Comparison of ENCODE assay signal across 1 cellular context in genomic region chr3:191476053-191476787, GRCh38.
A peak's percentile ranks its signal among the peaks of the same experiment; 100 is the strongest.
TF ChIP-seq lines count a peak whose summit lies in the region.

No MANE protein-coding gene starts in this region.

TF ChIP-seq in K562, 482 proteins besides CTCF, POLR2A, EP300 and RAD21 (continued from another document):
- TF ChIP-seq, protein P1, sequence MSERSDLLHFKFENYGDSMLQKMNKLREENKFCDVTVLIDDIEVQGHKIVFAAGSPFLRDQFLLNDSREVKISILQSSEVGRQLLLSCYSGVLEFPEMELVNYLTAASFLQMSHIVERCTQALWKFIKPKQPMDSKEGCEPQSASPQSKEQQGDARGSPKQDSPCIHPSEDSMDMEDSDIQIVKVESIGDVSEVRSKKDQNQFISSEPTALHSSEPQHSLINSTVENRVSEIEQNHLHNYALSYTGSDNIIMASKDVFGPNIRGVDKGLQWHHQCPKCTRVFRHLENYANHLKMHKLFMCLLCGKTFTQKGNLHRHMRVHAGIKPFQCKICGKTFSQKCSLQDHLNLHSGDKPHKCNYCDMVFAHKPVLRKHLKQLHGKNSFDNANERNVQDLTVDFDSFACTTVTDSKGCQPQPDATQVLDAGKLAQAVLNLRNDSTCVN (CRISPR knock-in tag; IDR thresholded peaks at IDR 0.05): no peak
- TF ChIP-seq PTBP1 (IDR thresholded peaks at IDR 0.05; ENCODE audit: low read depth, low read length): no peak
- peak; percentile 74 for TF ChIP-seq ARID1B (IDR thresholded peaks at IDR 0.05)
- peak; percentile 80 for TF ChIP-seq SMARCA4 (IDR thresholded peaks at IDR 0.05)
- peak; percentile 17 for TF ChIP-seq FOS (IDR thresholded peaks at IDR 0.05; ENCODE audit: extremely low read depth, insufficient read length)
- TF ChIP-seq, protein P2, sequence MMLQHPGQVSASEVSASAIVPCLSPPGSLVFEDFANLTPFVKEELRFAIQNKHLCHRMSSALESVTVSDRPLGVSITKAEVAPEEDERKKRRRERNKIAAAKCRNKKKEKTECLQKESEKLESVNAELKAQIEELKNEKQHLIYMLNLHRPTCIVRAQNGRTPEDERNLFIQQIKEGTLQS (IDR thresholded peaks at IDR 0.05): peak; percentile 65
- TF ChIP-seq, protein P2 (CRISPR knock-in tag; conservative IDR thresholded peaks at IDR 0.05): no peak
- TF ChIP-seq JUND (IDR thresholded peaks at IDR 0.05; ENCODE audit: borderline replicate concordance, low read depth, low read length): peak; percentile 81; the same call in 1 of the 2 replicates
- peak; percentile 66; the same call in 1 of the 3 replicates for TF ChIP-seq JUND (tag; IDR thresholded peaks at IDR 0.05; ENCODE audit: borderline replicate concordance, low read depth, low read length)
- TF ChIP-seq MEIS2 (IDR thresholded peaks at IDR 0.05; ENCODE audit: partially characterized antibody): peak; percentile 36
- no peak for TF ChIP-seq RNF2 (IDR thresholded peaks at IDR 0.05)
- TF ChIP-seq MAZ (CRISPR knock-in tag; conservative IDR thresholded peaks at IDR 0.05 in 1 of 2, IDR thresholded peaks at IDR 0.05 in 1 of 2): no peak
- peak; percentile 72 for TF ChIP-seq SMARCE1 (IDR thresholded peaks at IDR 0.05)
- TF ChIP-seq FOSL1 (tag; conservative IDR thresholded peaks at IDR 0.05): peak; percentile 87
- TF ChIP-seq XRCC5 (IDR thresholded peaks at IDR 0.05; ENCODE audit: low read depth, low read length): no peak
- TF ChIP-seq, protein P3, sequence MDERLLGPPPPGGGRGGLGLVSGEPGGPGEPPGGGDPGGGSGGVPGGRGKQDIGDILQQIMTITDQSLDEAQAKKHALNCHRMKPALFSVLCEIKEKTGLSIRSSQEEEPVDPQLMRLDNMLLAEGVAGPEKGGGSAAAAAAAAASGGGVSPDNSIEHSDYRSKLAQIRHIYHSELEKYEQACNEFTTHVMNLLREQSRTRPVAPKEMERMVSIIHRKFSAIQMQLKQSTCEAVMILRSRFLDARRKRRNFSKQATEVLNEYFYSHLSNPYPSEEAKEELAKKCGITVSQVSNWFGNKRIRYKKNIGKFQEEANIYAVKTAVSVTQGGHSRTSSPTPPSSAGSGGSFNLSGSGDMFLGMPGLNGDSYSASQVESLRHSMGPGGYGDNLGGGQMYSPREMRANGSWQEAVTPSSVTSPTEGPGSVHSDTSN (CRISPR knock-in tag; IDR thresholded peaks at IDR 0.05; ENCODE audit: low read depth): no peak
- TF ChIP-seq, protein P3 (tag; conservative IDR thresholded peaks at IDR 0.05; ENCODE audit: low read depth): 0 out of 2 replicates have a peak, but pooled peaks have one; percentile 12
